8 cellular contexts compared by ENCODE assay signal in genomic region chr7:14457567-14458453, GRCh38.
DNase-seq lines count a peak whose midpoint lies in the region; TF ChIP-seq lines count a peak whose summit lies in the region.

No MANE protein-coding gene starts in this region.

- H4K20me1 ChIP-seq in SU-DHL-6 (ENCODE audit: low read depth, low read length) = no peaks in the 10 kb centered on the region

- no peaks in the 10 kb centered on the region for H3K36me3 ChIP-seq in SU-DHL-6 (ENCODE audit: low read length)
- no peaks in the 10 kb centered on the region for H3K36me3 ChIP-seq in skeletal muscle satellite cell (ENCODE audit: insufficient read depth, low read length)

- no peaks in the 10 kb centered on the region for H3F3A ChIP-seq in SU-DHL-6 (ENCODE audit: insufficient read depth)

- H3K4me2 ChIP-seq in SU-DHL-6 (ENCODE audit: low read depth, low read length, poor library complexity, severe bottlenecking) (no peak overlapping the region), skeletal muscle satellite cell (ENCODE audit: low read length) (peak overlapping the region; percentile 78)

- H3K9me2 ChIP-seq in SU-DHL-6 (replicated peaks; ENCODE audit: insufficient read depth, low read length) = no peaks in the 10 kb centered on the region

- DNase-seq in Daoy (ENCODE audit: low read depth) (peak; percentile 61), HFF-Myc (ENCODE audit: extremely low read depth, low read depth) (peak; percentile 50), NCI-H146 treated with DMSO at 0.1 percent for 48 hours (lab: John Stamatoyannopoulos, UW; ENCODE audit: unreplicated experiment) (peak; percentile 47), T47D (ENCODE audit: low read depth in 1 of 2, low spot score in 1 of 2) (peak; percentile 62 to 90), iPS-NIHi11 (ENCODE audit: low spot score) (peak; percentile 74)
- DNase-seq in NK-92 treated with Interleukin-12 subunit alpha and Interleukin-12 subunit beta, amount 100 ng/mL, for 24 hours (lab: John Stamatoyannopoulos, UW) = no peak

- H3K79me2 ChIP-seq in SU-DHL-6 (ENCODE audit: insufficient read depth, low read length) = no peaks in the 10 kb centered on the region

- H3K9ac ChIP-seq in SU-DHL-6 (ENCODE audit: low read length) (no peak overlapping the region), skeletal muscle satellite cell (ENCODE audit: low read depth, low read length) (peak overlapping the region; percentile 7)

- H3K27me3 ChIP-seq in SU-DHL-6 (ENCODE audit: low read length) (no peaks in the 10 kb centered on the region), skeletal muscle satellite cell (ENCODE audit: control insufficient read depth, insufficient read depth, low read length) (no peaks in the 10 kb centered on the region)

- H3K4me3 ChIP-seq in HFF-Myc (replicated peaks; ENCODE audit: low read depth, low read length) (no peak overlapping the region), SU-DHL-6 (ENCODE audit: insufficient read depth, low read length, poor library complexity, severe bottlenecking) (no peak overlapping the region), skeletal muscle satellite cell (ENCODE audit: low read length) (peak overlapping the region; percentile 55)

- H2AFZ ChIP-seq in SU-DHL-6 (ENCODE audit: low read depth, low read length, severe bottlenecking) = no peak overlapping the region

- H3K9me3 ChIP-seq in SU-DHL-6 (ENCODE audit: insufficient read depth, low read length) (no peaks in the 10 kb centered on the region), skeletal muscle satellite cell (replicated peaks; ENCODE audit: low read length) (no peaks in the 10 kb centered on the region)

- TF ChIP-seq CTCF in HFF-Myc (IDR thresholded peaks at IDR 0.05; ENCODE audit: low read depth, low read length, missing control alignments) (peak; percentile 77), SU-DHL-6 (IDR thresholded peaks at IDR 0.05; ENCODE audit: insufficient read depth, low read length, poor library complexity, severe bottlenecking) (peak; percentile 87)

- H3K27ac ChIP-seq in SU-DHL-6 (ENCODE audit: low read depth, low read length) = no peak overlapping the region

- H3K4me1 ChIP-seq in skeletal muscle satellite cell (ENCODE audit: control insufficient read depth, insufficient read depth, low read length) = peaks cover 3% of the 10 kb centered on the region

- in situ Hi-C loops in T47D (cut with HindIII; ENCODE audit: low pct_unique_long_range_greater_than_20kb, low sequenced_read_pairs) = no loop called here
